In genomic region chr12:2286051-2286450, GRCh38 we compare ENCODE assay signal across 19 cellular contexts.
A peak's percentile ranks its signal among the peaks of the same experiment; 100 is the strongest.
DNase-seq lines count a peak whose midpoint lies in the region; ATAC-seq and TF ChIP-seq lines count a peak whose summit lies in the region.
"Had no signal": no experiment of that assay in that cellular context is flagged by ENCODE, and none has a peak within 500 bp of the region (broad histone marks: within the 10 kb centered on the region; RNA-seq: fewer than 3 reads in every experiment).

No MANE protein-coding gene starts in this region.

- H3K27me3 ChIP-seq in ascending aorta (no peaks in the 10 kb centered on the region), lung (ENCODE audit: control insufficient read depth, insufficient read depth) (no peaks in the 10 kb centered on the region), stomach (no peaks in the 10 kb centered on the region)

- H3K4me1 ChIP-seq in ascending aorta (peaks cover 9 to 67% of the 10 kb centered on the region in 2 donors), lung (ENCODE audit: control insufficient read depth in 2 of 2, insufficient read depth in 2 of 2, low read length in 2 of 2) (peaks cover 12 to 33% of the 10 kb centered on the region in 2 donors), stomach (peaks cover 0 to 72% (median 42%) of the 10 kb centered on the region in 4 donors)

- H3K4me1 Mint-ChIP-seq in HFFc6 (ENCODE audit: low read depth), result peaks cover 93% of the 10 kb centered on the region
- no peaks in the 10 kb centered on the region for H3K4me1 Mint-ChIP-seq in activated T-helper 17 cell treated with anti-CD3 and anti-CD28 coated beads, Interleukin-2, amount 50 U/mL, for 72 hours
- H3K4me1 Mint-ChIP-seq: activated CD8-positive, alpha-beta memory T cell treated with anti-CD3 and anti-CD28 coated beads, Interleukin-2, amount 10 ng/mL, durations not matched to agents 7 days and 5 days had no signal

- no peak for TF ChIP-seq POLR2A in stomach (IDR thresholded peaks at IDR 0.05)

- DNase-seq in HFFc6 (no peak), ascending aorta (ENCODE audit: low spot score in 2 of 2) (no peak), lung (ENCODE audit: low spot score) (no peak), stomach (no peak), NCI-H1105 treated with DMSO at 0.1 percent for 48 hours (lab: John Stamatoyannopoulos, UW) (no peak)
- no peak for DNase-seq in stimulated activated naive CD4-positive, alpha-beta T cell (lab: John Stamatoyannopoulos, UW)
- DNase-seq: activated CD8-positive, alpha-beta memory T cell treated with anti-CD3 and anti-CD28 coated beads, Interleukin-2, amount 10 ng/mL, durations not matched to agents 7 days and 5 days; activated gamma-delta T cell; anterior cingulate cortex; Calu3; glutamatergic neuron; NCI-H1417 treated with DMSO at 0.1 percent for 48 hours; stimulated activated CD4-positive, alpha-beta T cell treated with anti-CD3 and anti-CD28 coated beads, Interleukin-15, amount 100 ng/mL, for 24 hours; stimulated activated naive CD8-positive, alpha-beta T cell treated with anti-CD3 and anti-CD28 coated beads, Interleukin-15, Interleukin-2, amounts not matched to agents 100 U/mL and 50 U/mL, for 24 hours; T-helper 9 cell had no signal

- H3K27ac Mint-ChIP-seq in HFFc6, result peak overlapping the region; percentile 98
- H3K27ac Mint-ChIP-seq in activated T-helper 17 cell treated with anti-CD3 and anti-CD28 coated beads, Interleukin-2, amount 50 U/mL, for 72 hours, result no peak overlapping the region
- H3K27ac Mint-ChIP-seq: activated CD8-positive, alpha-beta memory T cell treated with anti-CD3 and anti-CD28 coated beads, Interleukin-2, amount 10 ng/mL, durations not matched to agents 7 days and 5 days; GM23338 had no signal

- no peaks in the 10 kb centered on the region for H3K36me3 ChIP-seq in ascending aorta
- H3K36me3 ChIP-seq in lung (ENCODE audit: control insufficient read depth in 2 of 2, insufficient read depth in 2 of 2, low read length in 2 of 2), result no peaks in the 10 kb centered on the region
- H3K36me3 ChIP-seq in stomach, result no peaks in the 10 kb centered on the region

- TF ChIP-seq CTCF in HFFc6 (IDR thresholded peaks at IDR 0.05) (no peak), ascending aorta (IDR thresholded peaks at IDR 0.05) (no peak), lung (IDR thresholded peaks at IDR 0.05; ENCODE audit: control extremely low read depth, extremely low read depth) (no peak), stomach (IDR thresholded peaks at IDR 0.05) (no peak)

- 0 out of 2 replicates have a peak, but pooled peaks cover 6% of the 10 kb centered on the region for H3K36me3 Mint-ChIP-seq in HFFc6 (ENCODE audit: low read depth)
- no peaks in the 10 kb centered on the region for H3K36me3 Mint-ChIP-seq in activated T-helper 17 cell treated with anti-CD3 and anti-CD28 coated beads, Interleukin-2, amount 50 U/mL, for 72 hours (ENCODE audit: low read depth)
- H3K36me3 Mint-ChIP-seq: activated CD8-positive, alpha-beta memory T cell treated with anti-CD3 and anti-CD28 coated beads, Interleukin-2, amount 10 ng/mL, durations not matched to agents 7 days and 5 days had no signal

- H3K4me3 ChIP-seq in ascending aorta (peak overlapping the region in 1 of 2 donors; percentile 14), lung (no peak overlapping the region), stomach (no peak overlapping the region)
- H3K4me3 ChIP-seq: GM12878, GM23338 had no signal

- ATAC-seq in lung (ENCODE audit: insufficient read depth, low FRiP score) (no peak), HG02678 (IDR thresholded peaks at IDR 0.05; ENCODE audit: unreplicated experiment) (no peak)
- no peak for ATAC-seq in activated T-helper 17 cell treated with anti-CD3 and anti-CD28 coated beads, Interleukin-2, amount 50 U/mL, for 72 hours (replicated peaks)
- ATAC-seq: activated CD8-positive, alpha-beta memory T cell treated with anti-CD3 and anti-CD28 coated beads, Interleukin-2, amount 10 ng/mL, durations not matched to agents 7 days and 5 days; GM12878; GM23338; stimulated activated naive CD8-positive, alpha-beta T cell treated with anti-CD3 and anti-CD28 coated beads, Interleukin-15, Interleukin-2, amounts not matched to agents 100 U/mL and 50 U/mL, for 24 hours had no signal

- H3K9me3 ChIP-seq in ascending aorta (no peaks in the 10 kb centered on the region), lung (ENCODE audit: control insufficient read depth in 2 of 2, insufficient read depth in 1 of 2, low read length in 1 of 2) (no peaks in the 10 kb centered on the region), stomach (no peaks in the 10 kb centered on the region)

- H3K27ac ChIP-seq in ascending aorta, result peak overlapping the region; percentile 77 to 87
- peak overlapping the region; percentile 55 to 62 for H3K27ac ChIP-seq in lung (ENCODE audit: low read depth in 1 of 2, low read length in 1 of 2)
- H3K27ac ChIP-seq in stomach, result peak overlapping the region; percentile 14 to 82 (median 56)

- intact Hi-C loops in ascending aorta (cut with DNase I) (loop anchor here (5.0 kb wide), 4 partner anchors 51 to 296 kb away; partner anchors contain the start of gene CACNA1C), stomach (cut with DNase I; ENCODE audit: low total_unique reads) (no loop called here)

- H3K4me3 Mint-ChIP-seq in HFFc6, result peak overlapping the region; percentile 70; the same call in 1 of the 2 replicates
- H3K4me3 Mint-ChIP-seq in activated T-helper 17 cell treated with anti-CD3 and anti-CD28 coated beads, Interleukin-2, amount 50 U/mL, for 72 hours, result no peak overlapping the region
- H3K4me3 Mint-ChIP-seq: activated CD8-positive, alpha-beta memory T cell treated with anti-CD3 and anti-CD28 coated beads, Interleukin-2, amount 10 ng/mL, durations not matched to agents 7 days and 5 days; GM23338 had no signal

- TF ChIP-seq EP300 in stomach (IDR thresholded peaks at IDR 0.05), result no peak

- no peaks in the 10 kb centered on the region; the same call in 1 of the 2 replicates for H3K9me3 Mint-ChIP-seq in HFFc6
- peaks cover 1% of the 10 kb centered on the region for H3K9me3 Mint-ChIP-seq in activated T-helper 17 cell treated with anti-CD3 and anti-CD28 coated beads, Interleukin-2, amount 50 U/mL, for 72 hours
- H3K9me3 Mint-ChIP-seq: GM23338 had no signal

- WGBS in lung, 2 donors, result 61 to 78% methylated on average over 5 of the region's 5 CpGs
- 62 to 72% (median 65%) methylated on average over 5 of the region's 5 CpGs for WGBS in stomach, 5 donors

- H3K27me3 Mint-ChIP-seq in HFFc6 (ENCODE audit: insufficient read depth), result peaks cover 3% of the 10 kb centered on the region; the same call in 1 of the 2 replicates
- H3K27me3 Mint-ChIP-seq in activated T-helper 17 cell treated with anti-CD3 and anti-CD28 coated beads, Interleukin-2, amount 50 U/mL, for 72 hours, result peaks cover 34% of the 10 kb centered on the region
